9 cellular contexts compared by ENCODE assay signal in the genomic region with DNA sequence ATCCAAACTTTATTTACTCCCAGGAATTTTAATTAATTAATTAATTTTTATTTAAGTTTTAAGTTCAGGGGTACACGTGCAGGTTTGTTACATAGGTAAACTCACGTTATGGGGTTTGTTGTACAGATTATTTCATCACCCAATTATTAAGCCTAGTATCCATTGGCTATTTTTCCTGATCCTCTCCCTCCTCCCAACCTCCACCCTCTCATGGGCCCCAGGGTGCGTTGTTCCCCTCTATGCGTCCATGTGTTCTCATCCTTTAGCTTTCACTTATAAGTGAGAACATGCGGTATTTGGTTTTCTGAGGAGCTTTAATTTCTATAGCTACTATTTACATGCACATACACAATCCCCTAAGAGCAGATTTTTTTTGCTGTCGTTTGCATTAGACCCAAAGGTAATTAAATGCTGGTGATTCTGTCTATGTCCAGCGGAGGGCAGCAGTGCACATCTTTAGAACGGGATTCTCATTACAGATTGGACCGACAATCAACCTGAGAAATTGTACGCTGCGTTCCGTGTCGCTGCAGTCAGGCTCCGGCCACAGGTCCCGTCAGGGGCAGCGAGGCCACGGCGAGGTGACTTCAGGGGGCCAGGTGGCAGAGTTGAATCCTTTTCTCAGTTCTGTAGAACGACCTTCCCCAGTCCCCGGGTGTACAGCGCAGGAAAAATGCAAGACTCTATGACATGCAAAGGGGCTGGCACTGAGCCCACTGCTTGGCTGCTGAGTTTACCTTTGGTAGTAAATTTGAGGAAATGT. TPM values are rescaled to one million over a fixed set of nuclear protein-coding genes. Genes with fewer than 3 reads are reported as not detected.
A peak's percentile ranks its signal among the peaks of the same experiment; 100 is the strongest.
DNase-seq lines count a peak whose midpoint lies in the region; ATAC-seq and TF ChIP-seq lines count a peak whose summit lies in the region.
"Had no signal": no experiment of that assay in that cellular context is flagged by ENCODE, and none has a peak within 500 bp of the region (broad histone marks: within the 10 kb centered on the region; RNA-seq: fewer than 3 reads in every experiment).

No MANE protein-coding gene starts in this region.

- TF ChIP-seq CTCF in RWPE2 (IDR thresholded peaks at IDR 0.05; ENCODE audit: poor library complexity, severe bottlenecking): peak; percentile 97
- TF ChIP-seq CTCF in foreskin fibroblast (IDR thresholded peaks at IDR 0.05; ENCODE audit: low read depth, low read length): peak; percentile 72

- no peak overlapping the region for H3K27ac ChIP-seq in RWPE2 (ENCODE audit: poor library complexity, severe bottlenecking)
- H3K27ac ChIP-seq: skin epidermis had no signal

- H3K4me3 ChIP-seq in H7 (ENCODE audit: insufficient read depth, low read depth, low read length) (peak overlapping the region; percentile 19; the same call in 1 of the 2 replicates), RWPE2 (ENCODE audit: severe bottlenecking) (peak overlapping the region; percentile 21), foreskin fibroblast (ENCODE audit: low read depth in 1 of 2, low read length in 2 of 2) (peak overlapping the region; percentile 36 to 57)

- H3K36me3 ChIP-seq in H7 (replicated peaks; ENCODE audit: control insufficient read depth, insufficient read depth, low read length) (no peaks in the 10 kb centered on the region), RWPE2 (ENCODE audit: low read depth) (no peaks in the 10 kb centered on the region)

- peak; percentile 86 for ATAC-seq in RWPE2 (ENCODE audit: low read depth)

- H3K9me3 ChIP-seq in RWPE2 (ENCODE audit: severe bottlenecking): no peaks in the 10 kb centered on the region

- no peaks in the 10 kb centered on the region for H3K4me1 ChIP-seq in RWPE2 (ENCODE audit: insufficient read depth, poor library complexity, severe bottlenecking)

- DNase-seq in EL (peak; percentile 74), H7 (peak; percentile 78), M059J (ENCODE audit: low read depth) (peak; percentile 77), RWPE2 (ENCODE audit: low spot score) (no peak), foreskin fibroblast (peak; percentile 58 to 86), occipital lobe (lab: John Stamatoyannopoulos, UW) (peak; percentile 3), superior temporal gyrus (ENCODE audit: extremely low spot score) (peak; percentile 86)
- DNase-seq in activated T-helper 9 cell treated with anti-CD3 and anti-CD28 coated beads, Interleukin-2, amount 50 U/mL, for 16 hours (ENCODE audit: low read depth): peak; percentile 55

- H3K27me3 ChIP-seq in H7 (ENCODE audit: control insufficient read depth, insufficient read depth, low read length) (no peaks in the 10 kb centered on the region; the same call in 1 of the 2 replicates), RWPE2 (ENCODE audit: insufficient read depth, poor library complexity, severe bottlenecking) (no peaks in the 10 kb centered on the region)

RNA-seq across cellular contexts. Expression of gene TMEM30B, which starts 11.6 kb away (rescaled TPM):
- total RNA-seq in H7 (2014; rRNA removed; shearing (Covaris generic)): 1.1 and 2.8 TPM in 2 replicates
- total RNA-seq in M059J (2014; rRNA removed; shearing (Covaris generic)): not detected in 2 replicates
- 0.16 TPM for total RNA-seq in occipital lobe

RNA-seq across cellular contexts. Expression of gene PRKCH, which starts 51.9 kb away (rescaled TPM):
- 6.3 and 14.9 TPM in 2 replicates for total RNA-seq in H7 (2014; rRNA removed; shearing (Covaris generic))
- 3.6 and 3.8 TPM in 2 replicates for total RNA-seq in M059J (2014; rRNA removed; shearing (Covaris generic))
- 21.2 TPM for total RNA-seq in occipital lobe
